ENCODE assay signal across 3 cellular contexts in genomic region chr1:58358311-58358710, GRCh38.
TF ChIP-seq lines count a peak whose summit lies in the region.

No MANE protein-coding gene starts in this region.

TF ChIP-seq in IMR-90, 13 proteins besides CTCF, POLR2A, EP300 and RAD21:
- no peak for TF ChIP-seq BHLHE40 (IDR thresholded peaks at IDR 0.05; ENCODE audit: low read depth, low read length)
- TF ChIP-seq SMC3 (IDR thresholded peaks at IDR 0.05; ENCODE audit: low read depth, low read length): no peak
- TF ChIP-seq CEBPB (IDR thresholded peaks at IDR 0.05; ENCODE audit: low read depth, low read length): no peak
- TF ChIP-seq MAZ (IDR thresholded peaks at IDR 0.05; ENCODE audit: borderline replicate concordance, low read depth, low read length): no peak
- TF ChIP-seq, protein P1, sequence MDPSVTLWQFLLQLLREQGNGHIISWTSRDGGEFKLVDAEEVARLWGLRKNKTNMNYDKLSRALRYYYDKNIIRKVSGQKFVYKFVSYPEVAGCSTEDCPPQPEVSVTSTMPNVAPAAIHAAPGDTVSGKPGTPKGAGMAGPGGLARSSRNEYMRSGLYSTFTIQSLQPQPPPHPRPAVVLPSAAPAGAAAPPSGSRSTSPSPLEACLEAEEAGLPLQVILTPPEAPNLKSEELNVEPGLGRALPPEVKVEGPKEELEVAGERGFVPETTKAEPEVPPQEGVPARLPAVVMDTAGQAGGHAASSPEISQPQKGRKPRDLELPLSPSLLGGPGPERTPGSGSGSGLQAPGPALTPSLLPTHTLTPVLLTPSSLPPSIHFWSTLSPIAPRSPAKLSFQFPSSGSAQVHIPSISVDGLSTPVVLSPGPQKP (IDR thresholded peaks at IDR 0.05; ENCODE audit: borderline replicate concordance, low read depth, low read length): no peak
- TF ChIP-seq USF2 (IDR thresholded peaks at IDR 0.05; ENCODE audit: low read depth, low read length): no peak
- TF ChIP-seq MAFK (IDR thresholded peaks at IDR 0.05; ENCODE audit: low read depth, low read length): no peak
- no peak for TF ChIP-seq NFE2L2 (IDR thresholded peaks at IDR 0.05; ENCODE audit: low read depth, low read length)
- no peak for TF ChIP-seq CHD1 (IDR thresholded peaks at IDR 0.05; ENCODE audit: low read depth, low read length)
- no peak for TF ChIP-seq RFX5 (IDR thresholded peaks at IDR 0.05; ENCODE audit: low read depth, low read length)
TF ChIP-seq in IMR-90: peak in this region for 0.

TF ChIP-seq in WTC11, 78 proteins besides CTCF, POLR2A, EP300 and RAD21 (continues in another document):
- no peak for TF ChIP-seq PRRX2 (CRISPR knock-in tag; IDR thresholded peaks at IDR 0.05)
- no peak for TF ChIP-seq ZNF532 (CRISPR knock-in tag; IDR thresholded peaks at IDR 0.05; ENCODE audit: borderline replicate concordance)
- TF ChIP-seq E2F4 (CRISPR knock-in tag; IDR thresholded peaks at IDR 0.05; ENCODE audit: borderline replicate concordance, low read depth): no peak
- no peak for TF ChIP-seq EMX1 (CRISPR knock-in tag; IDR thresholded peaks at IDR 0.05)
- TF ChIP-seq SMAD3 (CRISPR knock-in tag; IDR thresholded peaks at IDR 0.05; ENCODE audit: borderline replicate concordance): no peak
- no peak for TF ChIP-seq SOX15 (CRISPR knock-in tag; IDR thresholded peaks at IDR 0.05)
- TF ChIP-seq NFYB (CRISPR knock-in tag; conservative IDR thresholded peaks at IDR 0.05; ENCODE audit: low read depth): no peak
- TF ChIP-seq GTF2I (CRISPR knock-in tag; conservative IDR thresholded peaks at IDR 0.05): no peak
- TF ChIP-seq ATF2 (CRISPR knock-in tag; IDR thresholded peaks at IDR 0.05; ENCODE audit: borderline replicate concordance, low read depth): no peak
- TF ChIP-seq, protein P2, sequence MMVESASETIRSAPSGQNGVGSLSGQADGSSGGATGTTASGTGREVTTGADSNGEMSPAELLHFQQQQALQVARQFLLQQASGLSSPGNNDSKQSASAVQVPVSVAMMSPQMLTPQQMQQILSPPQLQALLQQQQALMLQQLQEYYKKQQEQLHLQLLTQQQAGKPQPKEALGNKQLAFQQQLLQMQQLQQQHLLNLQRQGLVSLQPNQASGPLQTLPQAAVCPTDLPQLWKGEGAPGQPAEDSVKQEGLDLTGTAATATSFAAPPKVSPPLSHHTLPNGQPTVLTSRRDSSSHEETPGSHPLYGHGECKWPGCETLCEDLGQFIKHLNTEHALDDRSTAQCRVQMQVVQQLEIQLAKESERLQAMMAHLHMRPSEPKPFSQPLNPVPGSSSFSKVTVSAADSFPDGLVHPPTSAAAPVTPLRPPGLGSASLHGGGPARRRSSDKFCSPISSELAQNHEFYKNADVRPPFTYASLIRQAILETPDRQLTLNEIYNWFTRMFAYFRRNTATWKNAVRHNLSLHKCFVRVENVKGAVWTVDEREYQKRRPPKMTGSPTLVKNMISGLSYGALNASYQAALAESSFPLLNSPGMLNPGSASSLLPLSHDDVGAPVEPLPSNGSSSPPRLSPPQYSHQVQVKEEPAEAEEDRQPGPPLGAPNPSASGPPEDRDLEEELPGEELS (CRISPR knock-in tag; IDR thresholded peaks at IDR 0.05): no peak
- TF ChIP-seq ATF3 (CRISPR knock-in tag; conservative IDR thresholded peaks at IDR 0.05): no peak
- TF ChIP-seq, protein P3, sequence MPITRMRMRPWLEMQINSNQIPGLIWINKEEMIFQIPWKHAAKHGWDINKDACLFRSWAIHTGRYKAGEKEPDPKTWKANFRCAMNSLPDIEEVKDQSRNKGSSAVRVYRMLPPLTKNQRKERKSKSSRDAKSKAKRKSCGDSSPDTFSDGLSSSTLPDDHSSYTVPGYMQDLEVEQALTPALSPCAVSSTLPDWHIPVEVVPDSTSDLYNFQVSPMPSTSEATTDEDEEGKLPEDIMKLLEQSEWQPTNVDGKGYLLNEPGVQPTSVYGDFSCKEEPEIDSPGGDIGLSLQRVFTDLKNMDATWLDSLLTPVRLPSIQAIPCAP (CRISPR knock-in tag; IDR thresholded peaks at IDR 0.05): no peak
- no peak for TF ChIP-seq ZNF138 (CRISPR knock-in tag; conservative IDR thresholded peaks at IDR 0.05)

TF ChIP-seq in HepG2, 621 proteins besides CTCF, POLR2A, EP300 and RAD21:
- TF ChIP-seq FOSL1 (CRISPR knock-in tag; IDR thresholded peaks at IDR 0.05; ENCODE audit: borderline replicate concordance) (peak; percentile 41; the same call in 1 of the 2 replicates), FOSL2 (CRISPR knock-in tag; IDR thresholded peaks at IDR 0.05) (peak; percentile 87), JUND (CRISPR knock-in tag; IDR thresholded peaks at IDR 0.05) (0 out of 2 replicates have a peak, but pooled peaks have one; percentile 39), NR1H2 (CRISPR knock-in tag; IDR thresholded peaks at IDR 0.05; ENCODE audit: borderline replicate concordance, low read depth) (no peak), JUNB (CRISPR knock-in tag; IDR thresholded peaks at IDR 0.05; ENCODE audit: borderline replicate concordance) (0 out of 2 replicates have a peak, but pooled peaks have one; percentile 24), ZNF564 (CRISPR knock-in tag; IDR thresholded peaks at IDR 0.05) (no peak)
